Comparison of ENCODE assay signal across 8 cellular contexts in genomic region chr3:50194128-50194902, GRCh38. TPM values are rescaled to one million over a fixed set of nuclear protein-coding genes. Genes with fewer than 3 reads are reported as not detected.
DNase-seq lines count a peak whose midpoint lies in the region; ATAC-seq and TF ChIP-seq lines count a peak whose summit lies in the region.

No MANE protein-coding gene starts in this region.

- peaks cover 27% of the 10 kb centered on the region for H3K4me1 Mint-ChIP-seq in CD14-positive monocyte
- peaks cover 4% of the 10 kb centered on the region for H3K4me1 Mint-ChIP-seq in T-helper 1 cell treated with Interleukin-12 subunit alpha and Interleukin-12 subunit beta and Interleukin-4 antibody, amounts not matched to agents 30 μg/mL and 1 μg/mL, for 36 hours (ENCODE audit: low read depth)

- peak; percentile 79 for TF ChIP-seq CTCF in CD14-positive monocyte (IDR thresholded peaks at IDR 0.05)

- H3K4me1 ChIP-seq in adipocyte (ENCODE audit: control insufficient read depth, insufficient read depth, low read length) = peaks cover 2% of the 10 kb centered on the region
- H3K4me1 ChIP-seq in skeletal muscle satellite cell (ENCODE audit: control insufficient read depth, insufficient read depth, low read length) = peaks cover 9% of the 10 kb centered on the region

- peak overlapping the region; percentile 64 for H3K4me2 ChIP-seq in skeletal muscle satellite cell (ENCODE audit: low read length)

- H3K4me3 Mint-ChIP-seq in CD14-positive monocyte = peak overlapping the region in 1 of 2 donors; percentile 85
- peak overlapping the region; percentile 17 for H3K4me3 Mint-ChIP-seq in T-helper 1 cell treated with Interleukin-12 subunit alpha and Interleukin-12 subunit beta and Interleukin-4 antibody, amounts not matched to agents 30 μg/mL and 1 μg/mL, for 36 hours

- no peak for ATAC-seq in HG02610 (IDR thresholded peaks at IDR 0.05; ENCODE audit: unreplicated experiment)

- no peaks in the 10 kb centered on the region for H3K36me3 ChIP-seq in adipocyte (ENCODE audit: control insufficient read depth, insufficient read depth, low read length, severe bottlenecking)
- H3K36me3 ChIP-seq in skeletal muscle satellite cell (ENCODE audit: insufficient read depth, low read length) = no peaks in the 10 kb centered on the region

- H3K27ac Mint-ChIP-seq in CD14-positive monocyte = peak overlapping the region in 2 of 7 donors; percentile 41 to 63
- no peak overlapping the region for H3K27ac Mint-ChIP-seq in T-helper 1 cell treated with Interleukin-12 subunit alpha and Interleukin-12 subunit beta and Interleukin-4 antibody, amounts not matched to agents 30 μg/mL and 1 μg/mL, for 36 hours

- H3K9me3 ChIP-seq in adipocyte (ENCODE audit: control insufficient read depth, low read length) (no peaks in the 10 kb centered on the region), skeletal muscle satellite cell (replicated peaks; ENCODE audit: low read length) (no peaks in the 10 kb centered on the region)

- H3K27me3 ChIP-seq in adipocyte (replicated peaks; ENCODE audit: control insufficient read depth, insufficient read depth, low read length) (peaks cover 59% of the 10 kb centered on the region), skeletal muscle satellite cell (ENCODE audit: control insufficient read depth, insufficient read depth, low read length) (peaks cover 40% of the 10 kb centered on the region)

- H3K27me3 Mint-ChIP-seq in CD14-positive monocyte (ENCODE audit: low read depth in 3 of 3) = peaks cover 46 to 53% (median 53%) of the 10 kb centered on the region in 3 donors
- H3K27me3 Mint-ChIP-seq in T-helper 1 cell treated with Interleukin-12 subunit alpha and Interleukin-12 subunit beta and Interleukin-4 antibody, amounts not matched to agents 30 μg/mL and 1 μg/mL, for 36 hours (ENCODE audit: low read depth) = peaks cover 24% of the 10 kb centered on the region

- H3K4me3 ChIP-seq in adipocyte (ENCODE audit: low read length) (no peak overlapping the region), skeletal muscle satellite cell (ENCODE audit: low read length) (peak overlapping the region; percentile 16)

- DNase-seq in CD14-positive monocyte (ENCODE audit: low spot score) (no peak), HK-2 (ENCODE audit: unreplicated experiment) (peak; percentile 57), adipocyte (ENCODE audit: low read depth) (peak; percentile 76), hepatic stellate cell (ENCODE audit: low spot score) (peak; percentile 81), DMS153 treated with DMSO at 0.1 percent for 48 hours (lab: John Stamatoyannopoulos, UW; ENCODE audit: unreplicated experiment) (no peak)

- no peaks in the 10 kb centered on the region for H3K36me3 Mint-ChIP-seq in CD14-positive monocyte
- H3K36me3 Mint-ChIP-seq in T-helper 1 cell treated with Interleukin-12 subunit alpha and Interleukin-12 subunit beta and Interleukin-4 antibody, amounts not matched to agents 30 μg/mL and 1 μg/mL, for 36 hours (ENCODE audit: low read depth) = no peaks in the 10 kb centered on the region

- intact Hi-C loops in CD14-positive monocyte (cut with micrococcal nuclease) = no loop called here

- no peak overlapping the region for H3K9ac ChIP-seq in adipocyte (ENCODE audit: low read length)
- no peak overlapping the region for H3K9ac ChIP-seq in skeletal muscle satellite cell (ENCODE audit: low read depth, low read length)

- H3K9me3 Mint-ChIP-seq in CD14-positive monocyte = peaks cover 0 to 11% (median 5%) of the 10 kb centered on the region in 7 donors
- H3K9me3 Mint-ChIP-seq in T-helper 1 cell treated with Interleukin-12 subunit alpha and Interleukin-12 subunit beta and Interleukin-4 antibody, amounts not matched to agents 30 μg/mL and 1 μg/mL, for 36 hours = no peaks in the 10 kb centered on the region

RNA-seq across cellular contexts. Expression of gene GNAT1, which starts 2.9 kb away (rescaled TPM):
- polyA plus RNA-seq in CD14-positive monocyte = not detected
- total RNA-seq in skeletal muscle satellite cell (2012; rRNA removed) = not detected in 2 replicates

RNA-seq across cellular contexts. Expression of gene SLC38A3, which starts 10.8 kb away (rescaled TPM):
- polyA plus RNA-seq in CD14-positive monocyte = not detected
- not detected in 2 replicates for total RNA-seq in skeletal muscle satellite cell (2012; rRNA removed)

RNA-seq across cellular contexts. Expression of gene SEMA3F, which starts 39.2 kb away (rescaled TPM):
- polyA plus RNA-seq in CD14-positive monocyte = not detected
- total RNA-seq in skeletal muscle satellite cell (2012; rRNA removed) = 2.2 and 3.0 TPM in 2 replicates

RNA-seq across cellular contexts. Expression of gene GNAI2, which starts 41.7 kb away (rescaled TPM):
- 1,000 to 10,000 TPM in 1 of 2 donors, 100 to 1,000 TPM in 1; 914 to 1,165 TPM for polyA plus RNA-seq in CD14-positive monocyte
- total RNA-seq in skeletal muscle satellite cell (2012; rRNA removed) = 223 and 229 TPM in 2 replicates

Comparison
In these comparisons a context has a peak if more than half of its experiments do, and no peak if none do; other contexts are left out.
1. DNase-seq: peak in HK-2 (single experiment), adipocyte (single experiment) and hepatic stellate cell (single experiment); none in CD14-positive monocyte (single experiment) and DMS153 treated with DMSO at 0.1 percent for 48 hours (single experiment).